In genomic region chr17:64661981-64662773, GRCh38 we compare ENCODE assay signal across 1 cellular context.
A peak's percentile ranks its signal among the peaks of the same experiment; 100 is the strongest.
TF ChIP-seq lines count a peak whose summit lies in the region.

SMURF2 (minus strand) TSS chr17:64662307; CDS start chr17:64661880, 427 bp downstream.

TF ChIP-seq in GM12878, 131 proteins besides CTCF, POLR2A, EP300 and RAD21 (continued from another document and continues in another):
- TF ChIP-seq BCLAF1 (IDR thresholded peaks at IDR 0.05) (0 out of 2 replicates have a peak, but pooled peaks have one; percentile 35), BRCA1 (IDR thresholded peaks at IDR 0.05; ENCODE audit: low read depth, low read length) (no peak), SRF (IDR thresholded peaks at IDR 0.05; ENCODE audit: low read depth in 2 of 2, low read length in 2 of 2) (no peak), KAT2A (conservative IDR thresholded peaks at IDR 0.05; ENCODE audit: control insufficient read depth, low read depth, low read length) (no peak), ZNF622 (IDR thresholded peaks at IDR 0.05) (no peak), MAX (IDR thresholded peaks at IDR 0.05; ENCODE audit: low read depth, low read length) (no peak), ZNF687 (IDR thresholded peaks at IDR 0.05) (peak; percentile 69; the same call in 1 of the 2 replicates), RCOR1 (conservative IDR thresholded peaks at IDR 0.05; ENCODE audit: low read depth, low read length) (no peak), EED (IDR thresholded peaks at IDR 0.05; ENCODE audit: low read depth) (no peak), HDAC2 (IDR thresholded peaks at IDR 0.05) (no peak), GATAD2B (conservative IDR thresholded peaks at IDR 0.05; ENCODE audit: low read depth) (peak; percentile 93), NFYA (IDR thresholded peaks at IDR 0.05; ENCODE audit: borderline replicate concordance, low read depth, low read length) (no peak), ATF2 (IDR thresholded peaks at IDR 0.05; ENCODE audit: low read length) (no peak), MYC (IDR thresholded peaks at IDR 0.05; ENCODE audit: insufficient read depth, insufficient read length, insufficient replicate concordance, low read length, severe bottlenecking) (peak; percentile 49), IKZF1 (conservative IDR thresholded peaks at IDR 0.05) (peak; percentile 88), ETV6 (conservative IDR thresholded peaks at IDR 0.05 in 1 of 2, IDR thresholded peaks at IDR 0.05 in 1 of 2; ENCODE audit: borderline replicate concordance in 1 of 2, low read depth in 1 of 2) (no peak), MEF2A (IDR thresholded peaks at IDR 0.05; ENCODE audit: insufficient read depth, low read depth, low read length) (0 out of 2 replicates have a peak, but pooled peaks have one; percentile 7), MLLT1 (IDR thresholded peaks at IDR 0.05) (no peak), MTA2 (IDR thresholded peaks at IDR 0.05; ENCODE audit: low read depth) (no peak), IRF5 (IDR thresholded peaks at IDR 0.05; ENCODE audit: borderline replicate concordance) (no peak), TCF3 (IDR thresholded peaks at IDR 0.05; ENCODE audit: borderline replicate concordance, insufficient read depth, low read depth, low read length) (0 out of 2 replicates have a peak, but pooled peaks have one; percentile 35), PAX8 (IDR thresholded peaks at IDR 0.05) (no peak), POLR2AphosphoS5 (IDR thresholded peaks at IDR 0.05; ENCODE audit: low read length) (peak; percentile 48; the same call in 1 of the 2 replicates), SUZ12 (IDR thresholded peaks at IDR 0.05; ENCODE audit: unreplicated experiment) (no peak), NR2C2 (IDR thresholded peaks at IDR 0.05; ENCODE audit: borderline replicate concordance, control insufficient read depth, insufficient read length, low read depth) (no peak), E2F8 (IDR thresholded peaks at IDR 0.05; ENCODE audit: low read depth, partially characterized antibody) (no peak), NR2C1 (IDR thresholded peaks at IDR 0.05) (peak; percentile 28; the same call in 1 of the 2 replicates), YY1 (IDR thresholded peaks at IDR 0.05; ENCODE audit: low read depth, low read length) (peak; percentile 30; the same call in 1 of the 2 replicates), MEF2B (IDR thresholded peaks at IDR 0.05; ENCODE audit: partially characterized antibody, poor library complexity, severe bottlenecking) (no peak), NR2F1 (conservative IDR thresholded peaks at IDR 0.05) (peak; percentile 67; the same call in 1 of the 2 replicates), CEBPB (IDR thresholded peaks at IDR 0.05; ENCODE audit: borderline replicate concordance in 1 of 2, low read depth in 2 of 2, low read length in 2 of 2) (no peak), MTA3 (IDR thresholded peaks at IDR 0.05; ENCODE audit: borderline replicate concordance, low read length) (no peak), BACH1 (IDR thresholded peaks at IDR 0.05; ENCODE audit: borderline replicate concordance) (peak; percentile 91), PAX5 (IDR thresholded peaks at IDR 0.05; ENCODE audit: borderline replicate concordance, low read depth, low read length) (no peak), TCF7 (IDR thresholded peaks at IDR 0.05; ENCODE audit: borderline replicate concordance) (no peak), HDGF (IDR thresholded peaks at IDR 0.05) (no peak), ZBTB4 (CRISPR knock-in tag; IDR thresholded peaks at IDR 0.05) (no peak), CBX5 (IDR thresholded peaks at IDR 0.05; ENCODE audit: low read depth) (no peak), ASH2L (IDR thresholded peaks at IDR 0.05; ENCODE audit: borderline replicate concordance, low read depth) (no peak), ELK1 (IDR thresholded peaks at IDR 0.05; ENCODE audit: low read depth, low read length) (no peak), POLR2AphosphoS2 (IDR thresholded peaks at IDR 0.05; ENCODE audit: low read depth, low read length) (0 out of 2 replicates have a peak, but pooled peaks have one; percentile 51), ZNF274 (IDR thresholded peaks at IDR 0.05; ENCODE audit: insufficient read depth, insufficient read length) (no peak), RBBP5 (conservative IDR thresholded peaks at IDR 0.05) (no peak), FOS (IDR thresholded peaks at IDR 0.05; ENCODE audit: borderline replicate concordance, extremely low read depth, insufficient read length) (no peak), STAT1 (conservative IDR thresholded peaks at IDR 0.05) (0 out of 2 replicates have a peak, but pooled peaks have one; percentile 43)
